Comparison of ENCODE assay signal across 13 cellular contexts in the genomic region with DNA sequence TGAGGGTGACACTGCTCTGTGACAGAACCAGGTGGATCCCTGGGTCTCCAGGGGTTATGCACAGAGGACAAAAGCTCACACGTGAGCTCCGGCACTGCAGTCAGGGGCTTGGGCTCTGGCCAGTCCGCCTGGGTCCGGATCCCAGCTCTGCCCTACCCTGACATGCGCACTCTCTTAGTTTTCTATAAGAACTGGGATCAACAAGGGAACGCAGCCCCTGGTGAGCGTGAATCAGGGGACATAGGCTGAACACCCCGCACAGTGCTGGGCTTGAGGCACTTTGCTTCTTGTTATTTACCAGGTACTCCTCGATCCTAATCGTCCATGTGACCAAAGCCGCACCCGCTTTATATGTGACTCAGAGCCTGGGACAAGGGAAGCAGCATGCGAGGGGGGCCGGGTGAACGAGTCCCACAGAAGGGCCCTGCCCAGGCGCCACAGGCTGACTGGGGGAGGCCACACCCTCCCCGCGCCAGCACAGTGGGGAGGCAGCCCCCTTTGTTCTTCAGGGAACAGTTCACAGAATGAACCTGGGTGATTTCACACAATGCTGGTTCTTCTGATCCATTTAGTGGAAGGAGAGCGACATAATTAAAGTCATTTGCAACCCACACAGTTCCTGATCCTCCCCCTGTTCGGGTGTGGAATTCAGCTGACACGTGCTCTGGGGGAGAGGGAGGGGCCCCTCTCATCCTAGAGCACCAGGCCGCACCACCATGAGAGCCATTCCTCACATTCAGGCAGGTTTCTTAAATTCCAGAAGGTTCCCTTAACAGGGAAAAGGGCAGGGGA. TPM values are rescaled to one million over a fixed set of nuclear protein-coding genes. Genes with fewer than 3 reads are reported as not detected.
DNase-seq lines count a peak whose midpoint lies in the region; ATAC-seq and TF ChIP-seq lines count a peak whose summit lies in the region.
"Had no signal": no experiment of that assay in that cellular context is flagged by ENCODE, and none has a peak within 500 bp of the region (broad histone marks: within the 10 kb centered on the region; RNA-seq: fewer than 3 reads in every experiment).

No MANE protein-coding gene starts in this region.

- H3K4me3 Mint-ChIP-seq in Calu3 (ENCODE audit: low read depth, unreplicated experiment) = no peak overlapping the region
- H3K4me3 Mint-ChIP-seq in Caco-2 (ENCODE audit: unreplicated experiment) = no peak overlapping the region
- H3K4me3 Mint-ChIP-seq in glutamatergic neuron (ENCODE audit: unreplicated experiment) = no peak overlapping the region
- no peak overlapping the region for H3K4me3 Mint-ChIP-seq in activated T-cell treated with anti-CD3 and anti-CD28 coated beads, Interleukin-2, amount 50 U/mL, for 72 hours
- H3K4me3 Mint-ChIP-seq: activated T-helper 17 cell treated with anti-CD3 and anti-CD28 coated beads, Interleukin-2, amount 50 U/mL, for 72 hours; effector memory CD8-positive, alpha-beta T cell had no signal

- no peak overlapping the region for H3K14ac ChIP-seq in neuronal stem cell (ENCODE audit: low read length)

- H3K4me2 ChIP-seq in neuronal stem cell (ENCODE audit: insufficient read depth, low read length, poor library complexity, severe bottlenecking) = no peak overlapping the region

- H3K4me1 ChIP-seq in neuronal stem cell (ENCODE audit: control insufficient read depth in 2 of 2, insufficient read depth in 1 of 2, low read depth in 1 of 2, low read length in 2 of 2) (peaks cover 11 to 14% of the 10 kb centered on the region in 2 donors), Caco-2 (no peaks in the 10 kb centered on the region)
- H3K4me1 ChIP-seq: HAP-1 had no signal

- no peaks in the 10 kb centered on the region for H3K27me3 Mint-ChIP-seq in Calu3 (ENCODE audit: unreplicated experiment)
- peaks cover 6% of the 10 kb centered on the region for H3K27me3 Mint-ChIP-seq in Caco-2 (ENCODE audit: insufficient read depth, unreplicated experiment)
- H3K27me3 Mint-ChIP-seq in glutamatergic neuron (ENCODE audit: unreplicated experiment) = peaks cover 8% of the 10 kb centered on the region
- H3K27me3 Mint-ChIP-seq in activated T-cell treated with anti-CD3 and anti-CD28 coated beads, Interleukin-2, amount 50 U/mL, for 72 hours (ENCODE audit: low read depth) = peaks cover 52% of the 10 kb centered on the region

- H2BK120ac ChIP-seq in neuronal stem cell (ENCODE audit: low read depth, low read length) = no peak overlapping the region

- H3K36me3 Mint-ChIP-seq in Calu3 (ENCODE audit: insufficient read depth, unreplicated experiment) = no peaks in the 10 kb centered on the region
- H3K36me3 Mint-ChIP-seq in Caco-2 (ENCODE audit: insufficient read depth, unreplicated experiment) = no peaks in the 10 kb centered on the region
- peaks cover 10% of the 10 kb centered on the region for H3K36me3 Mint-ChIP-seq in glutamatergic neuron (ENCODE audit: unreplicated experiment)
- no peaks in the 10 kb centered on the region for H3K36me3 Mint-ChIP-seq in activated T-cell treated with anti-CD3 and anti-CD28 coated beads, Interleukin-2, amount 50 U/mL, for 72 hours (ENCODE audit: insufficient read depth in 2 of 2)

- no peak overlapping the region for H4K91ac ChIP-seq in neuronal stem cell (ENCODE audit: low read depth, low read length, poor library complexity)

- TF ChIP-seq CTCF in Calu3 (IDR thresholded peaks at IDR 0.05; ENCODE audit: unreplicated experiment) (no peak), fibroblast of villous mesenchyme (IDR thresholded peaks at IDR 0.05; ENCODE audit: insufficient read depth, low read depth, low read length) (no peak), Caco-2 (IDR thresholded peaks at IDR 0.05; ENCODE audit: insufficient read depth in 1 of 2, low read depth in 1 of 2, low read length in 1 of 2, severe bottlenecking in 1 of 2, unreplicated experiment in 1 of 2) (no peak), glutamatergic neuron (IDR thresholded peaks at IDR 0.05; ENCODE audit: partially characterized antibody, unreplicated experiment) (no peak)

- H3K4me3 ChIP-seq in fibroblast of villous mesenchyme (ENCODE audit: low read depth, low read length) = no peak overlapping the region
- H3K4me3 ChIP-seq in neuronal stem cell (ENCODE audit: low read length in 2 of 2) = no peak overlapping the region
- H3K4me3 ChIP-seq in Caco-2 (ENCODE audit: low read depth, low read length) = no peak overlapping the region
- H3K4me3 ChIP-seq: HAP-1 had no signal

- H2AK5ac ChIP-seq in neuronal stem cell (ENCODE audit: low read depth, low read length) = no peak overlapping the region

- H3K9ac ChIP-seq in neuronal stem cell (ENCODE audit: low read depth, low read length, poor library complexity) = no peak overlapping the region

- no peak overlapping the region for H2BK5ac ChIP-seq in neuronal stem cell (ENCODE audit: low read length)

- H3K79me1 ChIP-seq in neuronal stem cell (ENCODE audit: low read depth, low read length) = no peaks in the 10 kb centered on the region

- peak overlapping the region; percentile 13 for H3K23ac ChIP-seq in neuronal stem cell (ENCODE audit: low read depth, low read length, poor library complexity)

- WGBS in neuronal stem cell (ENCODE audit: extremely low coverage in 2 of 2, insufficient read length in 2 of 2, insufficient replicate concordance in 1 of 2), 2 donors = no CpG with 5 or more reads among the region's 22 CpGs

- H2AFZ ChIP-seq in neuronal stem cell (ENCODE audit: low read length) = peak overlapping the region; percentile 63

- H4K8ac ChIP-seq in neuronal stem cell (ENCODE audit: low read depth, low read length) = no peak overlapping the region

- H3K4me1 Mint-ChIP-seq in Calu3 (ENCODE audit: low read depth, unreplicated experiment) (no peaks in the 10 kb centered on the region), Caco-2 (ENCODE audit: low read depth, unreplicated experiment) (no peaks in the 10 kb centered on the region), glutamatergic neuron (ENCODE audit: low read depth, unreplicated experiment) (peaks cover 4% of the 10 kb centered on the region)
- H3K4me1 Mint-ChIP-seq in activated T-cell treated with anti-CD3 and anti-CD28 coated beads, Interleukin-2, amount 50 U/mL, for 72 hours (ENCODE audit: low read depth) = no peaks in the 10 kb centered on the region
- H3K4me1 Mint-ChIP-seq: activated T-helper 17 cell treated with anti-CD3 and anti-CD28 coated beads, Interleukin-2, amount 50 U/mL, for 72 hours had no signal

- CTCF ChIA-PET in Calu3 (lab: Charles Lee) = interaction anchor here (0.7 kb wide), 1 partner anchor 52 kb away, joined by 3 read pairs; no protein-coding TSS in a partner anchor
- CTCF ChIA-PET in Caco-2 (lab: Charles Lee) = interaction anchor here (1.0 to 1.5 kb wide), 3 partner anchors 61 to 74 kb away, joined by 4 read pairs; no protein-coding TSS in a partner anchor

- POLR2A ChIA-PET in Caco-2 (lab: Charles Lee) = no interaction called here

- H3K27ac ChIP-seq in neuronal stem cell (replicated peaks; ENCODE audit: low read length) = no peak overlapping the region

- H3K4ac ChIP-seq in neuronal stem cell (ENCODE audit: low read length) = no peak overlapping the region

- no peaks in the 10 kb centered on the region for H3K36me3 ChIP-seq in neuronal stem cell (replicated peaks in 1 of 2; ENCODE audit: control insufficient read depth in 2 of 2, insufficient read depth in 2 of 2, low read length in 2 of 2)
- H3K36me3 ChIP-seq in Caco-2 (ENCODE audit: control insufficient read depth, insufficient read depth, low read length) = no peaks in the 10 kb centered on the region
- H3K36me3 ChIP-seq: HAP-1 had no signal

- peak overlapping the region; percentile 56 for H3K18ac ChIP-seq in neuronal stem cell (ENCODE audit: low read length)

- H2BK12ac ChIP-seq in neuronal stem cell (ENCODE audit: low read length) = no peak overlapping the region

- no peaks in the 10 kb centered on the region for H3K9me3 ChIP-seq in neuronal stem cell (replicated peaks in 1 of 2; ENCODE audit: control insufficient read depth in 2 of 2, insufficient read depth in 1 of 2, low read depth in 1 of 2, low read length in 2 of 2)
- H3K9me3 ChIP-seq in Caco-2 = no peaks in the 10 kb centered on the region
- H3K9me3 ChIP-seq: HAP-1 had no signal

- no peak overlapping the region for H2BK15ac ChIP-seq in neuronal stem cell (ENCODE audit: low read length)

- no peaks in the 10 kb centered on the region for H3K9me3 Mint-ChIP-seq in Calu3 (ENCODE audit: low read depth, unreplicated experiment)
- no peaks in the 10 kb centered on the region for H3K9me3 Mint-ChIP-seq in Caco-2 (ENCODE audit: unreplicated experiment)
- peaks cover 3% of the 10 kb centered on the region for H3K9me3 Mint-ChIP-seq in glutamatergic neuron (ENCODE audit: unreplicated experiment)
- H3K9me3 Mint-ChIP-seq in activated T-cell treated with anti-CD3 and anti-CD28 coated beads, Interleukin-2, amount 50 U/mL, for 72 hours = no peaks in the 10 kb centered on the region
- H3K9me3 Mint-ChIP-seq: activated T-helper 17 cell treated with anti-CD3 and anti-CD28 coated beads, Interleukin-2, amount 50 U/mL, for 72 hours; effector memory CD8-positive, alpha-beta T cell had no signal

- no TSS peak for BruUV-seq in Calu3 (replicated peaks; lab: Mats Ljungman, UMichigan)
- no TSS peak for BruUV-seq in Caco-2 (replicated peaks; lab: Mats Ljungman, UMichigan)

- intact Hi-C loops in Calu3 (cut with micrococcal nuclease; ENCODE audit: unreplicated experiment) = no loop called here
- intact Hi-C loops in Caco-2 (cut with micrococcal nuclease; ENCODE audit: unreplicated experiment) = loop anchor here (10.0 kb wide), 1 partner anchor 330 kb away; no protein-coding TSS in a partner anchor

- DNase-seq in Calu3 (peak; percentile 56), NCI-H69 (lab: John Stamatoyannopoulos, UW) (peak; percentile 3), fibroblast of villous mesenchyme (ENCODE audit: low read depth) (peak; percentile 27), neuronal stem cell (ENCODE audit: low spot score) (no peak), pons (ENCODE audit: low spot score) (no peak), Caco-2 (no peak), glutamatergic neuron (no peak)
- no peak for DNase-seq in activated T-cell treated with anti-CD3 and anti-CD28 coated beads, Interleukin-2, amount 50 U/mL, for 72 hours
- DNase-seq: effector memory CD8-positive, alpha-beta T cell; NCI-H2227 treated with DMSO at 0.1 percent for 48 hours; stimulated activated CD4-positive, alpha-beta T cell treated with anti-CD3 and anti-CD28 coated beads, Interleukin-2, amount 100 ng/mL, for 48 hours had no signal

- no peak overlapping the region for H3K27ac Mint-ChIP-seq in Calu3 (ENCODE audit: unreplicated experiment)
- no peak overlapping the region for H3K27ac Mint-ChIP-seq in Caco-2 (ENCODE audit: unreplicated experiment)
- H3K27ac Mint-ChIP-seq in glutamatergic neuron (ENCODE audit: unreplicated experiment) = no peak overlapping the region
- no peak overlapping the region for H3K27ac Mint-ChIP-seq in activated T-cell treated with anti-CD3 and anti-CD28 coated beads, Interleukin-2, amount 50 U/mL, for 72 hours
- H3K27ac Mint-ChIP-seq: activated T-helper 17 cell treated with anti-CD3 and anti-CD28 coated beads, Interleukin-2, amount 50 U/mL, for 72 hours; effector memory CD8-positive, alpha-beta T cell had no signal

- H3K27me3 ChIP-seq in neuronal stem cell (ENCODE audit: control insufficient read depth in 3 of 3, insufficient read depth in 3 of 3, low read depth in 1 of 3, low read length in 3 of 3) (peaks cover 0 to 25% (median 0%) of the 10 kb centered on the region in 3 experiments), Caco-2 (replicated peaks; ENCODE audit: control insufficient read depth, insufficient read depth, low read length) (no peaks in the 10 kb centered on the region)

- no peak for ATAC-seq in activated T-cell treated with anti-CD3 and anti-CD28 coated beads, Interleukin-2, amount 50 U/mL, for 72 hours (replicated peaks in 1 of 2)
- ATAC-seq: effector memory CD8-positive, alpha-beta T cell had no signal

RNA-seq across cellular contexts. Expression of a gene that starts 55.5 kb away (rescaled TPM):
- total RNA-seq in Calu3 (2022) = 21.6 and 23.4 TPM in 2 replicates
- total RNA-seq in fibroblast of villous mesenchyme = 39.3 and 42.3 TPM in 2 replicates
- polyA plus RNA-seq in neuronal stem cell (2013, experiment 1 of 2) = 16.3 TPM
- 16.4 TPM for polyA plus RNA-seq in neuronal stem cell (2013, experiment 2 of 2)
- 17.8 and 24.9 TPM in 2 replicates for total RNA-seq in Caco-2 (2022)
- total RNA-seq in glutamatergic neuron (ENCODE audit: unreplicated experiment) = 30.4 TPM
- 1 to 10 TPM; 5.3 to 7.4 TPM for total RNA-seq in activated T-cell treated with anti-CD3 and anti-CD28 coated beads, Interleukin-2, amount 50 U/mL, for 72 hours

Comparison
In these comparisons a context has a peak if more than half of its experiments do, and no peak if none do; other contexts are left out.
1. DNase-seq: peak in Calu3 (single experiment), NCI-H69 (single experiment) and fibroblast of villous mesenchyme (single experiment); none in neuronal stem cell (single experiment), pons (single experiment), Caco-2 (0 of 2), glutamatergic neuron (single experiment) and activated T-cell treated with anti-CD3 and anti-CD28 coated beads, Interleukin-2, amount 50 U/mL, for 72 hours (0 of 2).